Comparison of ENCODE assay signal across 29 cellular contexts in genomic region chr20:34412453-34412852, GRCh38.
"Had no signal": no experiment of that assay in that cellular context is flagged by ENCODE, and none has a peak within 500 bp of the region (broad histone marks: within the 10 kb centered on the region; RNA-seq: fewer than 3 reads in every experiment).

No MANE protein-coding gene starts in this region.

- ATAC-seq: activated CD4-positive, CD25-positive, alpha-beta regulatory T cell treated with anti-CD3 and anti-CD28 coated beads, Interleukin-2, amount 50 U/mL, for 24 hours; gastrocnemius medialis; sciatic nerve; stimulated activated naive B cell treated with anti-CD40 and anti-IgM and Interleukin-4, amounts not matched to agents 10 μg/mL and 1 μg/mL and 100 μg/mL, for 72 hours; T-helper 17 cell had no signal

- H3K4me3 Mint-ChIP-seq: activated naive CD4-positive, alpha-beta T cell treated with anti-CD3 and anti-CD28 coated beads, Interleukin-2, amount 10 ng/mL, durations not matched to agents 7 days and 5 days; activated T-helper 1 cell treated with anti-CD3 and anti-CD28 coated beads, Interleukin-12 subunit alpha, Interleukin-12 subunit beta, Interleukin-2, Interleukin-4 antibody, amounts not matched to agents 30 ng/mL and 10 ng/mL and 1 ng/mL, durations not matched to agents 14 hours and 24 hours and 36 hours; nephron; stimulated activated naive B cell treated with anti-CD40 and anti-IgM and Interleukin-4, amounts not matched to agents 10 μg/mL and 1 μg/mL and 100 μg/mL, for 72 hours; T-helper 17 cell had no signal

- H3K9me3 Mint-ChIP-seq: activated naive CD4-positive, alpha-beta T cell treated with anti-CD3 and anti-CD28 coated beads, Interleukin-2, amount 10 ng/mL, durations not matched to agents 7 days and 5 days; activated T-helper 1 cell treated with anti-CD3 and anti-CD28 coated beads, Interleukin-12 subunit alpha, Interleukin-12 subunit beta, Interleukin-2, Interleukin-4 antibody, amounts not matched to agents 30 ng/mL and 10 ng/mL and 1 ng/mL, durations not matched to agents 14 hours and 24 hours and 36 hours; nephron; stimulated activated naive B cell treated with anti-CD40 and anti-IgM and Interleukin-4, amounts not matched to agents 10 μg/mL and 1 μg/mL and 100 μg/mL, for 72 hours had no signal

- H3K27me3 ChIP-seq: breast epithelium, gastrocnemius medialis, hepatocyte, ovary, tibial nerve had no signal

- H3K9me3 ChIP-seq: breast epithelium, gastrocnemius medialis, left ventricle myocardium inferior, ovary, tibial nerve had no signal

- H3K4me1 Mint-ChIP-seq: nephron had no signal

- H3K4me2 ChIP-seq: hepatocyte had no signal

- H3K27me3 Mint-ChIP-seq: activated naive CD4-positive, alpha-beta T cell treated with anti-CD3 and anti-CD28 coated beads, Interleukin-2, amount 10 ng/mL, durations not matched to agents 7 days and 5 days; progenitor cell of endocrine pancreas; stimulated activated naive B cell treated with anti-CD40 and anti-IgM and Interleukin-4, amounts not matched to agents 10 μg/mL and 1 μg/mL and 100 μg/mL, for 72 hours; T-helper 17 cell had no signal

- H3K4me3 ChIP-seq: breast epithelium, gastrocnemius medialis, hepatocyte, left ventricle myocardium inferior, lung, ovary, skin epidermis, tibial nerve had no signal

- DNase-seq: activated CD4-positive, alpha-beta T cell treated with anti-CD3 and anti-CD28 coated beads for 48 hours; activated CD4-positive, alpha-beta T cell treated with anti-CD3 and anti-CD28 coated beads, Interleukin-2, amount 50 U/mL, for 48 hours; activated CD8-positive, alpha-beta memory T cell treated with anti-CD3 and anti-CD28 coated beads, Interleukin-2, amount 50 U/mL, for 4 hours; activated effector memory CD4-positive, alpha-beta T cell treated with anti-CD3 and anti-CD28 coated beads, Interleukin-2, amount 50 U/mL, for 16 hours; activated naive CD4-positive, alpha-beta T cell treated with anti-CD3 and anti-CD28 coated beads, Interleukin-2, amount 10 ng/mL, durations not matched to agents 7 days and 5 days; activated T-cell treated with anti-CD3 and anti-CD28 coated beads, Interleukin-2, amount 50 U/mL, for 1 hour; central memory CD4-positive, alpha-beta T cell; dermis blood vessel endothelial cell; effector CD4-positive, alpha-beta T cell; gastrocnemius medialis; glutamatergic neuron; islet precursor cell; left ventricle myocardium inferior; ovary; stimulated activated CD4-positive, alpha-beta T cell treated with anti-CD3 and anti-CD28 coated beads, Interleukin-1b, Interleukin-23, amount 100 ng/mL, for 48 hours; stimulated activated naive B cell treated with anti-CD40 and anti-IgM and Interleukin-4, amounts not matched to agents 10 μg/mL and 1 μg/mL and 100 μg/mL, for 72 hours; T-helper 17 cell; T1000; WERI-Rb-1 had no signal

- H2AFZ ChIP-seq: hepatocyte had no signal

- H3K27ac Mint-ChIP-seq: activated naive CD4-positive, alpha-beta T cell treated with anti-CD3 and anti-CD28 coated beads, Interleukin-2, amount 10 ng/mL, durations not matched to agents 7 days and 5 days; activated T-helper 1 cell treated with anti-CD3 and anti-CD28 coated beads, Interleukin-12 subunit alpha, Interleukin-12 subunit beta, Interleukin-2, Interleukin-4 antibody, amounts not matched to agents 30 ng/mL and 10 ng/mL and 1 ng/mL, durations not matched to agents 14 hours and 24 hours and 36 hours; progenitor cell of endocrine pancreas; stimulated activated naive B cell treated with anti-CD40 and anti-IgM and Interleukin-4, amounts not matched to agents 10 μg/mL and 1 μg/mL and 100 μg/mL, for 72 hours; T-helper 17 cell had no signal

- H3K27ac ChIP-seq: breast epithelium, gastrocnemius medialis, hepatocyte, left ventricle myocardium inferior, ovary, skin epidermis, tibial nerve, WERI-Rb-1 had no signal

- H3K36me3 ChIP-seq: ovary had no signal

- H3K4me1 ChIP-seq: breast epithelium had no signal
